In genomic region chr10:124708246-124708779, GRCh38 we compare ENCODE assay signal across 11 cellular contexts. TPM values are rescaled to one million over a fixed set of nuclear protein-coding genes. Genes with fewer than 3 reads are reported as not detected.
DNase-seq lines count a peak whose midpoint lies in the region; ATAC-seq and TF ChIP-seq lines count a peak whose summit lies in the region.
"Had no signal": no experiment of that assay in that cellular context is flagged by ENCODE, and none has a peak within 500 bp of the region (broad histone marks: within the 10 kb centered on the region; RNA-seq: fewer than 3 reads in every experiment).

No MANE protein-coding gene starts in this region.

- H3K79me2 ChIP-seq in HCT116 (ENCODE audit: insufficient read depth, low read length): no peaks in the 10 kb centered on the region
- peaks cover 2% of the 10 kb centered on the region for H3K79me2 ChIP-seq in mesendoderm (ENCODE audit: control insufficient read depth, insufficient read depth, low read length)

- RAD21 ChIA-PET in HCT116 (lab: Charles Lee; ENCODE audit: low non-redundant PET in 1 of 2, low total read pairs in 2 of 2, uncharacterized antibody in 2 of 2, unreplicated experiment in 2 of 2): no interaction called here

- H3K18ac ChIP-seq in mesendoderm (ENCODE audit: low read length): no peak overlapping the region

- WGBS in esophagus muscularis mucosa: 33% methylated on average over 9 of the region's 9 CpGs
- no CpG with 5 or more reads among the region's 9 CpGs for WGBS in mesendoderm (ENCODE audit: extremely low coverage, insufficient coverage, low lambda C conversion rate)

- no peak for TF ChIP-seq RAD21 in HCT116 (IDR thresholded peaks at IDR 0.05; ENCODE audit: low read depth)

- peaks cover 0 to 4% of the 10 kb centered on the region in 2 experiments; a peak in 1 of 4 replicates for H3K36me3 ChIP-seq in HCT116 (ENCODE audit: control insufficient read depth in 1 of 2, insufficient read depth in 2 of 2, low read length in 2 of 2)
- H3K36me3 ChIP-seq in esophagus muscularis mucosa: peaks cover 0 to 16% (median 8%) of the 10 kb centered on the region in 4 donors
- H3K36me3 ChIP-seq in rectal smooth muscle tissue (ENCODE audit: control insufficient read depth, insufficient read depth, low read length): peaks cover 6% of the 10 kb centered on the region
- no peaks in the 10 kb centered on the region for H3K36me3 ChIP-seq in mesendoderm (ENCODE audit: control insufficient read depth, insufficient read depth, low read length)
- no peaks in the 10 kb centered on the region for H3K36me3 ChIP-seq in ascending aorta

- H3K4me2 ChIP-seq in HCT116 (ENCODE audit: low read length): peak overlapping the region; percentile 4
- H3K4me2 ChIP-seq in mesendoderm (ENCODE audit: low read length): no peak overlapping the region

- H3K79me1 ChIP-seq in mesendoderm (ENCODE audit: low read length): peaks cover 20% of the 10 kb centered on the region

- DNase-seq in HCT116 (ENCODE audit: low read depth, low spot score) (no peak), NCI-H2227 (lab: John Stamatoyannopoulos, UW; ENCODE audit: unreplicated experiment) (peak; percentile 45), esophagus muscularis mucosa (ENCODE audit: extremely low spot score) (no peak), mesendoderm (no peak), ascending aorta (ENCODE audit: low spot score in 2 of 2) (no peak)
- DNase-seq in activated naive CD4-positive, alpha-beta T cell treated with anti-CD3 and anti-CD28 coated beads, Interleukin-2, amount 50 U/mL, for 16 hours: no peak
- DNase-seq: activated CD8-positive, alpha-beta memory T cell treated with anti-CD3 and anti-CD28 coated beads, Interleukin-2, amount 50 U/mL, for 4 hours; H9; NCI-H524 treated with DMSO at 0.1 percent for 48 hours had no signal

- no peak overlapping the region for H2BK15ac ChIP-seq in mesendoderm (replicated peaks; ENCODE audit: low read depth)

- no peak overlapping the region for H2BK120ac ChIP-seq in mesendoderm (ENCODE audit: low read depth, low read length)

- CTCF ChIA-PET in HCT116 (lab: Charles Lee): interaction anchor here (1.3 to 1.9 kb wide), 2 partner anchors 33 to 37 kb away, joined by 5 to 7 read pairs; no protein-coding TSS in a partner anchor

- H3K4me1 ChIP-seq in HCT116 (ENCODE audit: control insufficient read depth in 1 of 2, insufficient read depth in 2 of 2, low read length in 2 of 2) (peaks cover 17 to 26% of the 10 kb centered on the region in 2 experiments; a peak in 3 of 4 replicates), esophagus muscularis mucosa (peaks cover 82 to 94% (median 85%) of the 10 kb centered on the region in 4 donors), rectal smooth muscle tissue (ENCODE audit: control insufficient read depth, insufficient read depth, low read length) (peaks cover 42% of the 10 kb centered on the region), mesendoderm (ENCODE audit: control insufficient read depth, low read depth, low read length) (peaks cover 7% of the 10 kb centered on the region), ascending aorta (peaks cover 6 to 22% of the 10 kb centered on the region in 2 donors)

- H4K20me1 ChIP-seq in HCT116 (ENCODE audit: insufficient read depth): no peaks in the 10 kb centered on the region

- ATAC-seq in HCT116 (no peak), HG03139 (IDR thresholded peaks at IDR 0.05; ENCODE audit: unreplicated experiment) (no peak)

- no peaks in the 10 kb centered on the region for H3K9me2 ChIP-seq in HCT116 (ENCODE audit: insufficient read depth)

- H3K27ac ChIP-seq in HCT116 (ENCODE audit: low read depth, low read length) (no peak overlapping the region), esophagus muscularis mucosa (replicated peaks in 1 of 4) (peak overlapping the region; percentile 49 to 86 (median 68)), rectal smooth muscle tissue (ENCODE audit: low read depth, low read length) (peak overlapping the region; percentile 40), mesendoderm (ENCODE audit: low read depth, low read length) (no peak overlapping the region), ascending aorta (no peak overlapping the region)

- no peak overlapping the region for H3K23ac ChIP-seq in mesendoderm (ENCODE audit: low read length)

- TF ChIP-seq POLR2A in HCT116 (IDR thresholded peaks at IDR 0.05; ENCODE audit: borderline replicate concordance, extremely low read depth, insufficient read depth, insufficient read length): no peak
- TF ChIP-seq POLR2A in esophagus muscularis mucosa (IDR thresholded peaks at IDR 0.05; ENCODE audit: low read depth): no peak

- no peak overlapping the region for H3K56ac ChIP-seq in mesendoderm (ENCODE audit: low read length)

- H4K5ac ChIP-seq in mesendoderm (ENCODE audit: low read length): no peak overlapping the region

- H3K27me3 ChIP-seq in HCT116 (ENCODE audit: insufficient read depth, low read length) (no peaks in the 10 kb centered on the region), esophagus muscularis mucosa (no peaks in the 10 kb centered on the region), rectal smooth muscle tissue (ENCODE audit: control insufficient read depth, insufficient read depth, low read length) (no peaks in the 10 kb centered on the region), mesendoderm (ENCODE audit: insufficient read depth, low read length, poor library complexity) (no peaks in the 10 kb centered on the region), ascending aorta (no peaks in the 10 kb centered on the region)

- H3K9me3 ChIP-seq in HCT116 (ENCODE audit: control insufficient read depth in 1 of 2, insufficient read depth in 1 of 2, low read depth in 1 of 2, low read length in 2 of 2) (no peaks in the 10 kb centered on the region), esophagus muscularis mucosa (no peaks in the 10 kb centered on the region), ascending aorta (no peaks in the 10 kb centered on the region)

- H2AFZ ChIP-seq in HCT116 (ENCODE audit: low read depth, low read length, poor library complexity, severe bottlenecking): no peak overlapping the region

- no peak for TF ChIP-seq EP300 in esophagus muscularis mucosa (IDR thresholded peaks at IDR 0.05)

- intact Hi-C loops in HCT116 (cut with micrococcal nuclease): no loop called here
- intact Hi-C loops in esophagus muscularis mucosa (cut with DNase I): loop anchor here (5.0 kb wide), 1 partner anchor 34 kb away; the partner anchor contains the start of gene FAM53B
- intact Hi-C loops in ascending aorta (cut with DNase I): no loop called here

- H3K4ac ChIP-seq in mesendoderm (ENCODE audit: low read depth, low read length): no peak overlapping the region

- no peak overlapping the region for H4K8ac ChIP-seq in mesendoderm (ENCODE audit: low read depth, low read length)

- no peak overlapping the region for H3K4me3 ChIP-seq in HCT116 (replicated peaks in 1 of 2; ENCODE audit: low read depth in 1 of 2, low read length in 2 of 2)
- no peak overlapping the region for H3K4me3 ChIP-seq in esophagus muscularis mucosa
- no peak overlapping the region for H3K4me3 ChIP-seq in rectal smooth muscle tissue (ENCODE audit: low read length)
- H3K4me3 ChIP-seq in mesendoderm (ENCODE audit: low read length): no peak overlapping the region
- no peak overlapping the region for H3K4me3 ChIP-seq in ascending aorta

- no peak overlapping the region for H2AK5ac ChIP-seq in mesendoderm (ENCODE audit: low read length)

- H3K9ac ChIP-seq in HCT116 (ENCODE audit: low read length): no peak overlapping the region
- no peak overlapping the region for H3K9ac ChIP-seq in rectal smooth muscle tissue (ENCODE audit: low read length)
- H3K9ac ChIP-seq in mesendoderm (ENCODE audit: low read length): no peak overlapping the region

- POLR2A ChIA-PET in HCT116 (lab: Charles Lee): interaction anchor here (1.6 kb wide), 1 partner anchor 10 kb away, joined by 6 read pairs; no protein-coding TSS in a partner anchor

- H2BK5ac ChIP-seq in mesendoderm (ENCODE audit: low read length): no peak overlapping the region

- no TSS peak for BruUV-seq in HCT116 (replicated peaks; lab: Mats Ljungman, UMichigan)

- TF ChIP-seq CTCF in HCT116 (IDR thresholded peaks at IDR 0.05 in 2 of 3, conservative IDR thresholded peaks at IDR 0.05 in 1 of 3; ENCODE audit: borderline replicate concordance in 1 of 3, insufficient read depth in 1 of 3, low read depth in 2 of 3, low read length in 2 of 3) (no peak), esophagus muscularis mucosa (IDR thresholded peaks at IDR 0.05) (no peak), ascending aorta (IDR thresholded peaks at IDR 0.05) (no peak)

TF ChIP-seq in HCT116, 20 proteins besides CTCF, POLR2A, EP300 and RAD21:
- TF ChIP-seq SRF (IDR thresholded peaks at IDR 0.05; ENCODE audit: low read depth) (no peak), ZBTB33 (IDR thresholded peaks at IDR 0.05; ENCODE audit: extremely low read depth, insufficient replicate concordance, low read length) (no peak), MAX (IDR thresholded peaks at IDR 0.05) (no peak), POLR2AphosphoS5 (IDR thresholded peaks at IDR 0.05; ENCODE audit: low read depth, low read length) (no peak), CBX3 (IDR thresholded peaks at IDR 0.05; ENCODE audit: low read depth) (no peak)

RNA-seq across cellular contexts. Expression of gene FAM53B, which starts 35.9 kb away (rescaled TPM):
- total RNA-seq in HCT116 (2021; ENCODE audit: unreplicated experiment) (19.6 TPM), esophagus muscularis mucosa (10 to 100 TPM; 25.2 to 43.3 (median 34.7) TPM), ascending aorta (52.5 TPM)
- 7.9 and 9.7 TPM in 2 replicates for polyA plus RNA-seq in HCT116 (2012)
- 9.4 TPM for polyA plus RNA-seq in mesendoderm (2013, experiment 1 of 2)
- 9.3 TPM for polyA plus RNA-seq in mesendoderm (2013, experiment 2 of 2)

Comparison
In these comparisons a context has a peak if more than half of its experiments do, and no peak if none do; other contexts are left out.
1. H3K27ac ChIP-seq: peak in esophagus muscularis mucosa (4 of 4) and rectal smooth muscle tissue (single experiment); none in HCT116 (single experiment), mesendoderm (single experiment) and ascending aorta (0 of 2).